ENCODE assay signal across 8 cellular contexts in the genomic region with DNA sequence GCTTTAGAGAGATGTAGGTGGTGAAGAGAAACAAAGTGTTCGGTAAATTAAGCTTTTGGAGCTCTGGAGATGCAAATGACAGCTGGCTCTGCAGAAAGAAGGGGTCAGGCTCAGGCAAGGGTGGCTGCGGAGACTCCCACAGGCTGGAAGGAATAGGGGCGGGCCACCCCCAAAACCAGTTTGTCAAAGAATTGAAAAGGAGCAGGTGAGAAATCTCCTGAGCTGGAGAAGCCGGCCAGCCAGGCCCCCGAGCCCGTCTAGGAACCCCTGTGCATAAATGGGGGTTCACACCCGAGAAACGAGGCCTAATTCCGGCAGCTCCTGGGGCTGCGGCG. TPM values are rescaled to one million over a fixed set of nuclear protein-coding genes. Genes with fewer than 3 reads are reported as not detected.
DNase-seq lines count a peak whose midpoint lies in the region; ATAC-seq lines count a peak whose summit lies in the region.

No MANE protein-coding gene starts in this region.

- in situ Hi-C loops in Caki2 (cut with HindIII; ENCODE audit: low pct_unique_long_range_greater_than_20kb, low sequenced_read_pairs): no loop called here

- peak overlapping the region; percentile 72 for H3K4me3 ChIP-seq in Jurkat, Clone E6-1 (ENCODE audit: low read length)

- ATAC-seq in GM21423 (IDR thresholded peaks at IDR 0.05; ENCODE audit: unreplicated experiment): peak; percentile 15
- peak; percentile 0 for ATAC-seq in stimulated activated naive CD8-positive, alpha-beta T cell treated with anti-CD3 and anti-CD28 coated beads, Interleukin-15, Interleukin-2, amounts not matched to agents 100 U/mL and 50 U/mL, for 24 hours

- DNase-seq in Caki2 (ENCODE audit: low read depth) (peak; percentile 0), astrocyte of the hippocampus (ENCODE audit: low read depth, low spot score) (peak; percentile 14), islet precursor cell (peak; percentile 52), NCI-H2029 treated with DMSO at 0.1 percent for 48 hours (lab: John Stamatoyannopoulos, UW) (no peak), NCI-H187 (lab: John Stamatoyannopoulos, UW) (no peak)
- DNase-seq in Jurkat, Clone E6-1 (ENCODE audit: low read depth, low spot score): no peak
- no peak for DNase-seq in stimulated activated naive CD8-positive, alpha-beta T cell treated with anti-CD3 and anti-CD28 coated beads, Interleukin-15, Interleukin-2, amounts not matched to agents 100 U/mL and 50 U/mL, for 24 hours

RNA-seq across cellular contexts. Expression of a gene that starts 0.5 kb away (rescaled TPM):
- total RNA-seq in Caki2 (2014; rRNA removed; shearing (Covaris generic); ENCODE audit: low replicate concordance): 72.9 and 85.5 TPM in 2 replicates
- polyA plus RNA-seq in Jurkat, Clone E6-1 (2012; ENCODE audit: insufficient read depth, insufficient read length): 87.9 TPM

RNA-seq across cellular contexts. Expression of a gene that starts 13.3 kb away (rescaled TPM):
- 2.6 and 6.6 TPM in 2 replicates for total RNA-seq in Caki2 (2014; rRNA removed; shearing (Covaris generic); ENCODE audit: low replicate concordance)
- polyA plus RNA-seq in Jurkat, Clone E6-1 (2012; ENCODE audit: insufficient read depth, insufficient read length): 6.9 TPM

Comparison
In these comparisons a context has a peak if more than half of its experiments do, and no peak if none do; other contexts are left out.
1. DNase-seq: peak in Caki2 (single experiment), astrocyte of the hippocampus (single experiment) and islet precursor cell (single experiment); none in Jurkat, Clone E6-1 (single experiment), stimulated activated naive CD8-positive, alpha-beta T cell treated with anti-CD3 and anti-CD28 coated beads, Interleukin-15, Interleukin-2, amounts not matched to agents 100 U/mL and 50 U/mL, for 24 hours (single experiment), NCI-H2029 treated with DMSO at 0.1 percent for 48 hours (single experiment) and NCI-H187 (0 of 2).